In the genomic region with DNA sequence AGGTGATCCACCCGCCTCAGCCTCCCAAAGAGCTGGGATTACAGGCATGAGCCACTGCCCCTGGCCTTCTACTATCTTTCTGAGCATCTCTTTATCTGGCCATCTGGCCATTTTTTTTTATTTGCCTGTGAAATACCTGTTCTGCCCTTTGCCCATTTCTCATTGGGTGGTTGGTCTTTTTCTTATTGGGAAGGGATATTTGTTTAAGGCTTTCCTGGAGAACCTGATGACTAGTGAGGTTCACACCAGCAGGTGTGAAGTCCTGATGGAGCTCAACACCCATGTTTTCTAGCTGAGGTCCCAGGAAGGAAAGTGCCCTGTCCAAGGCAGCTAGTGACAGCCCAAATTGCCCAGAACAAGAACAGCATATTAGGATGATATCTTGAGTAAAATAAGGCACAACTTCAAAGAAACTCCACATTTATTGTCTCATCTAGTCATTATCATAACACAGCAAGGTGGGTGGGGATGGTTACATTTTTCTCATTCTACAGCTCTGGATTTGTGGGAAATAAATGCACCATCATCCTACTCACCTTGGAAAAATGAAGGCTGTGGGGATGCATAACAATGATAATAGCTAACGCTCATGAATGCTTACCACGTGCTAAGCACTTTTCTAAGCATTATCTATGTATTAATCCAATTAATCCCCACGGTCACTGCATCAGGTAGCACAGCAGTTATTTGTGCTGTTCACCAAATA, we compare ENCODE assay signal across 1 cellular context.
A peak's percentile ranks its signal among the peaks of the same experiment; 100 is the strongest.
TF ChIP-seq lines count a peak whose summit lies in the region.

No MANE protein-coding gene starts in this region.

TF ChIP-seq in HEK293, 187 proteins besides CTCF, POLR2A, EP300 and RAD21 (continued from another document):
- TF ChIP-seq, protein P1, sequence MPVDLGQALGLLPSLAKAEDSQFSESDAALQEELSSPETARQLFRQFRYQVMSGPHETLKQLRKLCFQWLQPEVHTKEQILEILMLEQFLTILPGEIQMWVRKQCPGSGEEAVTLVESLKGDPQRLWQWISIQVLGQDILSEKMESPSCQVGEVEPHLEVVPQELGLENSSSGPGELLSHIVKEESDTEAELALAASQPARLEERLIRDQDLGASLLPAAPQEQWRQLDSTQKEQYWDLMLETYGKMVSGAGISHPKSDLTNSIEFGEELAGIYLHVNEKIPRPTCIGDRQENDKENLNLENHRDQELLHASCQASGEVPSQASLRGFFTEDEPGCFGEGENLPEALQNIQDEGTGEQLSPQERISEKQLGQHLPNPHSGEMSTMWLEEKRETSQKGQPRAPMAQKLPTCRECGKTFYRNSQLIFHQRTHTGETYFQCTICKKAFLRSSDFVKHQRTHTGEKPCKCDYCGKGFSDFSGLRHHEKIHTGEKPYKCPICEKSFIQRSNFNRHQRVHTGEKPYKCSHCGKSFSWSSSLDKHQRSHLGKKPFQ (tag by site-specific recombination; IDR thresholded peaks at IDR 0.05), result peak; percentile 70; the same call in 1 of the 2 replicates
- TF ChIP-seq ZNF366 (tag by site-specific recombination; conservative IDR thresholded peaks at IDR 0.05) (no peak), ZNF248 (tag by site-specific recombination; IDR thresholded peaks at IDR 0.05) (no peak), ZNF624 (tag by site-specific recombination; IDR thresholded peaks at IDR 0.05) (no peak), GLI2 (tag by site-specific recombination; IDR thresholded peaks at IDR 0.05; ENCODE audit: borderline replicate concordance, low read depth) (no peak), KLF1 (tag by site-specific recombination; IDR thresholded peaks at IDR 0.05) (no peak), ZNF138 (tag by site-specific recombination; IDR thresholded peaks at IDR 0.05; ENCODE audit: borderline replicate concordance) (no peak)
